ENCODE assay signal across 7 cellular contexts in genomic region chr19:49819452-49820115, GRCh38. TPM values are rescaled to one million over a fixed set of nuclear protein-coding genes. Genes with fewer than 3 reads are reported as not detected.
A peak's percentile ranks its signal among the peaks of the same experiment; 100 is the strongest.
DNase-seq lines count a peak whose midpoint lies in the region; TF ChIP-seq lines count a peak whose summit lies in the region.
"Not testable (repeated sequence)": the region's sequence is repeated elsewhere in the genome, so short reads cannot be mapped to it uniquely, and the experiment has no call there.

No MANE protein-coding gene starts in this region.

- WGBS in mesodermal cell (ENCODE audit: insufficient coverage in 2 of 2), 2 experiments: 86 to 97% methylated on average over 4 to 5 of the region's 7 CpGs
- 81 to 86% methylated on average over 7 of the region's 7 CpGs for WGBS in sigmoid colon, 2 donors

- TF ChIP-seq POLR2A in sigmoid colon (IDR thresholded peaks at IDR 0.05): not testable (repeated sequence)

- peak overlapping the region; percentile 76 for H3K4me2 ChIP-seq in fibroblast of lung (ENCODE audit: extremely low read depth, insufficient read depth, low read length)

- peaks cover 17% of the 10 kb centered on the region for H3K36me3 ChIP-seq in brain microvascular endothelial cell (replicated peaks)
- H3K36me3 ChIP-seq in fibroblast of lung (ENCODE audit: control insufficient read depth, insufficient read depth, low read length): not testable (repeated sequence)
- H3K36me3 ChIP-seq in mesodermal cell (ENCODE audit: control insufficient read depth, insufficient read depth, low read length): peaks cover 40% of the 10 kb centered on the region
- peaks cover 0 to 30% (median 7%) of the 10 kb centered on the region in 4 donors for H3K36me3 ChIP-seq in sigmoid colon

- intact Hi-C loops in activated CD4-positive, alpha-beta memory T cell treated with anti-CD3 and anti-CD28 coated beads for 36 hours (cut with micrococcal nuclease): loop anchor here (2.0 to 5.0 kb wide), 2 partner anchors 31 to 48 kb away; partner anchors contain the start of genes PNKP and PTOV1
- intact Hi-C loops in sigmoid colon (cut with DNase I): loop anchor here (2.0 to 5.0 kb wide), 2 partner anchors 31 to 1187 kb away; partner anchors contain the start of gene PTOV1

- not testable (repeated sequence) for H3K36me3 Mint-ChIP-seq in activated CD4-positive, alpha-beta memory T cell treated with anti-CD3 and anti-CD28 coated beads for 36 hours

- H3K9me3 Mint-ChIP-seq in activated CD4-positive, alpha-beta memory T cell treated with anti-CD3 and anti-CD28 coated beads for 36 hours: not testable (repeated sequence)

- peak overlapping the region; percentile 86; the same call in 1 of the 2 replicates for H3K4me3 ChIP-seq in GM08714 (ENCODE audit: low read length)
- peak overlapping the region; percentile 96 for H3K4me3 ChIP-seq in brain microvascular endothelial cell (ENCODE audit: low read depth, low read length)
- H3K4me3 ChIP-seq in fibroblast of lung (replicated peaks in 1 of 4; ENCODE audit: control extremely low read depth in 1 of 4, insufficient read depth in 1 of 4, low read depth in 3 of 4, low read length in 4 of 4): peak overlapping the region; percentile 3 to 98 (median 77)
- peak overlapping the region; percentile 96 for H3K4me3 ChIP-seq in mesodermal cell (ENCODE audit: extremely low read depth, insufficient read depth, low read length, poor library complexity, severe bottlenecking)
- peak overlapping the region in 3 of 4 donors; percentile 77 to 94 (median 80) for H3K4me3 ChIP-seq in sigmoid colon

- not testable (repeated sequence) for H3K9me3 ChIP-seq in fibroblast of lung (ENCODE audit: control insufficient read depth, insufficient read depth, low read depth, low read length); mesodermal cell (ENCODE audit: control insufficient read depth, low read length); sigmoid colon

- H3K27ac ChIP-seq in brain microvascular endothelial cell; mesodermal cell (ENCODE audit: low read depth, low read length, severe bottlenecking): not testable (repeated sequence)
- peak overlapping the region; percentile 98 for H3K27ac ChIP-seq in fibroblast of lung (ENCODE audit: insufficient read depth, low read length)
- peak overlapping the region in 1 of 4 donors; percentile 97 for H3K27ac ChIP-seq in sigmoid colon

- not testable (repeated sequence) for H3K27me3 Mint-ChIP-seq in activated CD4-positive, alpha-beta memory T cell treated with anti-CD3 and anti-CD28 coated beads for 36 hours

- H3K79me2 ChIP-seq in fibroblast of lung (ENCODE audit: control insufficient read depth, insufficient read depth, low read length): peaks cover 22% of the 10 kb centered on the region

- not testable (repeated sequence) for H3K9ac ChIP-seq in fibroblast of lung (ENCODE audit: insufficient read depth, low read length)

- POLR2A ChIA-PET in activated CD4-positive, alpha-beta memory T cell treated with anti-CD3 and anti-CD28 coated beads for 36 hours (lab: Charles Lee): not testable (repeated sequence)

- in situ Hi-C loops in brain microvascular endothelial cell (cut with HindIII; ENCODE audit: low pct_ligation_motif_present, low sequenced_read_pairs): not testable (repeated sequence)

- TF ChIP-seq CTCF in brain microvascular endothelial cell (IDR thresholded peaks at IDR 0.05; ENCODE audit: low read depth, low read length, missing control alignments); fibroblast of lung (conservative IDR thresholded peaks at IDR 0.05 in 1 of 2, IDR thresholded peaks at IDR 0.05 in 1 of 2; ENCODE audit: low read depth in 1 of 2, low read length in 2 of 2); sigmoid colon (IDR thresholded peaks at IDR 0.05): not testable (repeated sequence)

- not testable (repeated sequence) for TF ChIP-seq EP300 in sigmoid colon (IDR thresholded peaks at IDR 0.05)

- peak; percentile 19 for DNase-seq in NCI-H2107 treated with DMSO at 0.1 percent for 48 hours (lab: John Stamatoyannopoulos, UW; ENCODE audit: unreplicated experiment)
- not testable (repeated sequence) for DNase-seq in activated CD4-positive, alpha-beta memory T cell treated with anti-CD3 and anti-CD28 coated beads for 36 hours; brain microvascular endothelial cell; fibroblast of lung (ENCODE audit: low read depth in 2 of 2); sigmoid colon

- peaks cover 13% of the 10 kb centered on the region for H3K4me1 Mint-ChIP-seq in activated CD4-positive, alpha-beta memory T cell treated with anti-CD3 and anti-CD28 coated beads for 36 hours (ENCODE audit: low read depth)

- not testable (repeated sequence) for H3K27me3 ChIP-seq in brain microvascular endothelial cell (replicated peaks); fibroblast of lung (ENCODE audit: control insufficient read depth, insufficient read depth, low read length); sigmoid colon

- H4K20me1 ChIP-seq in fibroblast of lung (ENCODE audit: control insufficient read depth, extremely low read depth, insufficient read depth, low read length): not testable (repeated sequence)

- H3K27ac Mint-ChIP-seq in activated CD4-positive, alpha-beta memory T cell treated with anti-CD3 and anti-CD28 coated beads for 36 hours: peak overlapping the region; percentile 11

- peak overlapping the region; percentile 93 for H3K4me3 Mint-ChIP-seq in activated CD4-positive, alpha-beta memory T cell treated with anti-CD3 and anti-CD28 coated beads for 36 hours

- not testable (repeated sequence) for H3K4me1 ChIP-seq in fibroblast of lung (ENCODE audit: control insufficient read depth, extremely low read depth, insufficient read depth, low read length); mesodermal cell (ENCODE audit: control insufficient read depth, insufficient read depth, low read length, poor library complexity, severe bottlenecking)
- H3K4me1 ChIP-seq in sigmoid colon: peaks cover 0 to 30% (median 28%) of the 10 kb centered on the region in 4 donors

- not testable (repeated sequence) for H2AFZ ChIP-seq in fibroblast of lung (ENCODE audit: low read length)

- CTCF ChIA-PET in activated CD4-positive, alpha-beta memory T cell treated with anti-CD3 and anti-CD28 coated beads for 36 hours (lab: Charles Lee): interaction anchor here (0.9 kb wide), 1 partner anchor 102 kb away, joined by 3 read pairs; no protein-coding TSS in a partner anchor

RNA-seq across cellular contexts. Expression of gene MED25, which starts 1.5 kb away (rescaled TPM):
- 10 to 100 TPM; 45.6 to 50.2 TPM for total RNA-seq in activated CD4-positive, alpha-beta memory T cell treated with anti-CD3 and anti-CD28 coated beads for 36 hours
- total RNA-seq in fibroblast of lung: 10.0 and 11.2 TPM in 2 replicates
- polyA plus RNA-seq in fibroblast of lung: 20.2 and 28.6 TPM in 2 replicates
- 24.2 and 29.5 TPM in 2 replicates for polyA plus RNA-seq in fibroblast of lung (2012)
- polyA minus RNA-seq in fibroblast of lung (ENCODE audit: low replicate concordance): 127 and 156 TPM in 2 replicates
- polyA plus RNA-seq in mesodermal cell (2013, experiment 1 of 2): 73.0 TPM
- 63.7 TPM for polyA plus RNA-seq in mesodermal cell (2013, experiment 2 of 2)
- total RNA-seq in sigmoid colon: 10 to 100 TPM; 17.8 to 45.4 (median 22.4) TPM
- polyA plus RNA-seq in sigmoid colon: 10 to 100 TPM; 18.0 to 43.5 (median 30.1) TPM

RNA-seq across cellular contexts. Expression of gene FUZ, which starts 6.5 kb away (rescaled TPM):
- 10 to 100 TPM; 15.2 to 16.2 TPM for total RNA-seq in activated CD4-positive, alpha-beta memory T cell treated with anti-CD3 and anti-CD28 coated beads for 36 hours
- total RNA-seq in fibroblast of lung (32.9 and 34.3 TPM in 2 replicates), sigmoid colon (10 to 100 TPM; 21.0 to 32.9 (median 23.1) TPM)
- polyA plus RNA-seq in fibroblast of lung (8.4 and 11.4 TPM in 2 replicates), sigmoid colon (10 to 100 TPM in 2 of 3 donors, 1 to 10 TPM in 1; 7.4 to 17.4 (median 16.3) TPM)
- polyA plus RNA-seq in fibroblast of lung (2012): 11.5 and 15.3 TPM in 2 replicates
- 4.0 and 26.6 TPM in 2 replicates for polyA minus RNA-seq in fibroblast of lung (ENCODE audit: low replicate concordance)
- 19.3 TPM for polyA plus RNA-seq in mesodermal cell (2013, experiment 1 of 2)
- polyA plus RNA-seq in mesodermal cell (2013, experiment 2 of 2): 20.1 TPM

RNA-seq across cellular contexts. Expression of gene PTOV1, which starts 31.4 kb away (rescaled TPM):
- 100 to 1,000 TPM; 105 to 108 TPM for total RNA-seq in activated CD4-positive, alpha-beta memory T cell treated with anti-CD3 and anti-CD28 coated beads for 36 hours
- 35.2 and 56.0 TPM in 2 replicates for total RNA-seq in fibroblast of lung
- 41.1 and 48.0 TPM in 2 replicates for polyA plus RNA-seq in fibroblast of lung
- polyA plus RNA-seq in fibroblast of lung (2012): 108 and 129 TPM in 2 replicates
- polyA minus RNA-seq in fibroblast of lung (ENCODE audit: low replicate concordance): 108 and 136 TPM in 2 replicates
- polyA plus RNA-seq in mesodermal cell (2013, experiment 1 of 2): 311 TPM
- polyA plus RNA-seq in mesodermal cell (2013, experiment 2 of 2): 245 TPM
- total RNA-seq in sigmoid colon: 100 to 1,000 TPM in 1 of 4 donors, 10 to 100 TPM in 3; 52.2 to 105 (median 68.1) TPM
- 10 to 100 TPM; 54.8 to 79.7 (median 62.5) TPM for polyA plus RNA-seq in sigmoid colon

RNA-seq across cellular contexts. Expression of gene PNKP, which starts 47.8 kb away (rescaled TPM):
- total RNA-seq in activated CD4-positive, alpha-beta memory T cell treated with anti-CD3 and anti-CD28 coated beads for 36 hours: 10 to 100 TPM; 88.7 to 98.6 TPM
- total RNA-seq in fibroblast of lung (21.1 and 32.9 TPM in 2 replicates), sigmoid colon (10 to 100 TPM; 28.2 to 44.0 (median 33.9) TPM)
- polyA plus RNA-seq in fibroblast of lung (11.0 and 17.0 TPM in 2 replicates), sigmoid colon (10 to 100 TPM; 27.0 to 88.8 (median 34.0) TPM)
- polyA plus RNA-seq in fibroblast of lung (2012): 25.9 and 35.8 TPM in 2 replicates
- 25.4 and 45.5 TPM in 2 replicates for polyA minus RNA-seq in fibroblast of lung (ENCODE audit: low replicate concordance)
- 49.6 TPM for polyA plus RNA-seq in mesodermal cell (2013, experiment 1 of 2)
- 41.8 TPM for polyA plus RNA-seq in mesodermal cell (2013, experiment 2 of 2)

RNA-seq across cellular contexts. Expression of gene AP2A1, which starts 52.8 kb away (rescaled TPM):
- total RNA-seq in activated CD4-positive, alpha-beta memory T cell treated with anti-CD3 and anti-CD28 coated beads for 36 hours: 10 to 100 TPM; 86.0 to 88.4 TPM
- total RNA-seq in fibroblast of lung (53.4 and 95.0 TPM in 2 replicates), sigmoid colon (10 to 100 TPM; 48.5 to 81.1 (median 52.0) TPM)
- polyA plus RNA-seq in fibroblast of lung (64.2 and 75.9 TPM in 2 replicates), sigmoid colon (10 to 100 TPM; 33.0 to 77.4 (median 40.9) TPM)
- polyA plus RNA-seq in fibroblast of lung (2012): 102 and 127 TPM in 2 replicates
- polyA minus RNA-seq in fibroblast of lung (ENCODE audit: low replicate concordance): 174 and 193 TPM in 2 replicates
- 104 TPM for polyA plus RNA-seq in mesodermal cell (2013, experiment 1 of 2)
- 92.7 TPM for polyA plus RNA-seq in mesodermal cell (2013, experiment 2 of 2)
